Comparison of ENCODE assay signal across 1 cellular context in the genomic region with DNA sequence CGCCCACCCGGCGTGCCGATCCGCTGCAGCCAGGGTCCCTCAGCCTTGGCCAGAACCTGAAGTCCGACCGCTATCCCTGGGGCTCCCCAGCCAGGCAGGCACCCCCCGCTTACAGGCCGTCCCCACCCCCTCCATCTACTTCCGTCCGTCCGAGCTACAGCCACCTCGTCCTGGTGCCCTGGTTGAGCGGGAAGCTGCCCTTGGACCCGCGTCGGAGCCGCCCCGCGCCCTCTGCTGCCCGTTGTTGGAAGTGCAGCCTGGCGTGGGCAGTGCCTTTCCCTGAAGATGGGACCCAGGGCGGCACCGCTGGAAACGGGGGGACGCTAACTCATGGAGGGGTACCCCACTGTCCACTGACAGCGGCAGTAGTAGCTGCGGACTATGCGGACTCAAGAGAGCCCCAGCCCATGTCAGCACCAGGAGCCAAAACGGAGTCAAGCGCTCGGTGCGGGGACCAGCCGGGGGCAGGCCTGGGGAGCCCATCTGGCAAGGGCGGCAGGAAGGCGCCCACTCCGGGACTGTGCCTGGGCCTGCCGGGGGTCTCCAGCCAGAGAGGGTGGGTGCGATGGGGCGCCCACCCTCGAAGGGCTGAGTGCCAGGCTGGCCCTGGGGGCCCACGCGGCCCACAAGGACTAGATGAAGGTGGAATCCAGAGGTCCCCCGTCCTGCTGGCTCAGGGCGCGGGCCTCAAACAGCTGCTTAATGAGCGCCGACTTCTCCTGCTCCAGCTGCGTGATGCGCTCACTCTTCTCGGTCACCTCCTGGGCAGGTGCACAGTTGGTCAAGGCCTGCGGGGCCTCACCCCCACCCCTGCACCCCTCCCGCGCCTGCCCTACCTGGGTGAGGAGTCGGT.
TF ChIP-seq lines count a peak whose summit lies in the region.

No MANE protein-coding gene starts in this region.

TF ChIP-seq in HepG2, 621 proteins besides CTCF, POLR2A, EP300 and RAD21 (continued from another document and continues in another):
- TF ChIP-seq ZNF660 (CRISPR knock-in tag; IDR thresholded peaks at IDR 0.05; ENCODE audit: borderline replicate concordance, low read depth) (no peak), HNRNPUL1 (IDR thresholded peaks at IDR 0.05; ENCODE audit: low read depth, low read length) (no peak), JDP2 (CRISPR knock-in tag; IDR thresholded peaks at IDR 0.05; ENCODE audit: borderline replicate concordance) (no peak), ZFP82 (CRISPR knock-in tag; IDR thresholded peaks at IDR 0.05; ENCODE audit: borderline replicate concordance) (no peak), POLR2G (IDR thresholded peaks at IDR 0.05; ENCODE audit: low read depth, low read length) (no peak), NFE2 (CRISPR knock-in tag; IDR thresholded peaks at IDR 0.05) (no peak), NCOA2 (CRISPR knock-in tag; IDR thresholded peaks at IDR 0.05) (no peak), CCDC6 (CRISPR knock-in tag; IDR thresholded peaks at IDR 0.05) (no peak), ATAD3A (CRISPR knock-in tag; IDR thresholded peaks at IDR 0.05) (no peak), ZNF75D (CRISPR knock-in tag; IDR thresholded peaks at IDR 0.05; ENCODE audit: borderline replicate concordance) (no peak), CEBPG (CRISPR knock-in tag; IDR thresholded peaks at IDR 0.05) (no peak), ZNF350 (CRISPR knock-in tag; IDR thresholded peaks at IDR 0.05; ENCODE audit: borderline replicate concordance, low read depth) (peak; percentile 45; the same call in 1 of the 2 replicates), ZNF562 (CRISPR knock-in tag; IDR thresholded peaks at IDR 0.05; ENCODE audit: borderline replicate concordance) (no peak), ZIK1 (CRISPR knock-in tag; IDR thresholded peaks at IDR 0.05; ENCODE audit: borderline replicate concordance, low read depth) (no peak), ZNF207 (IDR thresholded peaks at IDR 0.05; ENCODE audit: borderline replicate concordance) (no peak), LCORL (IDR thresholded peaks at IDR 0.05) (no peak), LCORL (CRISPR knock-in tag; IDR thresholded peaks at IDR 0.05) (no peak; the same call in 1 of the 2 replicates), HDAC2 (CRISPR knock-in tag; IDR thresholded peaks at IDR 0.05) (peak; percentile 22; the same call in 1 of the 2 replicates), NR2F1 (CRISPR knock-in tag; IDR thresholded peaks at IDR 0.05) (no peak), MYNN (CRISPR knock-in tag; IDR thresholded peaks at IDR 0.05; ENCODE audit: low read depth) (no peak), ZNF44 (CRISPR knock-in tag; IDR thresholded peaks at IDR 0.05) (no peak), ZFP36 (IDR thresholded peaks at IDR 0.05; ENCODE audit: borderline replicate concordance, low read depth, low read length, partially characterized antibody) (no peak), CAMTA2 (CRISPR knock-in tag; IDR thresholded peaks at IDR 0.05; ENCODE audit: borderline replicate concordance) (no peak), KMT2A (CRISPR knock-in tag; IDR thresholded peaks at IDR 0.05) (no peak), ZNF101 (CRISPR knock-in tag; IDR thresholded peaks at IDR 0.05; ENCODE audit: borderline replicate concordance, low read depth) (no peak), ZNF605 (CRISPR knock-in tag; IDR thresholded peaks at IDR 0.05) (no peak), ADNP (CRISPR knock-in tag; IDR thresholded peaks at IDR 0.05) (no peak), NCOR1 (IDR thresholded peaks at IDR 0.05; ENCODE audit: borderline replicate concordance, low read length) (no peak)
- TF ChIP-seq, protein P1, sequence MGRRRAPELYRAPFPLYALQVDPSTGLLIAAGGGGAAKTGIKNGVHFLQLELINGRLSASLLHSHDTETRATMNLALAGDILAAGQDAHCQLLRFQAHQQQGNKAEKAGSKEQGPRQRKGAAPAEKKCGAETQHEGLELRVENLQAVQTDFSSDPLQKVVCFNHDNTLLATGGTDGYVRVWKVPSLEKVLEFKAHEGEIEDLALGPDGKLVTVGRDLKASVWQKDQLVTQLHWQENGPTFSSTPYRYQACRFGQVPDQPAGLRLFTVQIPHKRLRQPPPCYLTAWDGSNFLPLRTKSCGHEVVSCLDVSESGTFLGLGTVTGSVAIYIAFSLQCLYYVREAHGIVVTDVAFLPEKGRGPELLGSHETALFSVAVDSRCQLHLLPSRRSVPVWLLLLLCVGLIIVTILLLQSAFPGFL (CRISPR knock-in tag; IDR thresholded peaks at IDR 0.05): no peak
- TF ChIP-seq, protein P2, sequence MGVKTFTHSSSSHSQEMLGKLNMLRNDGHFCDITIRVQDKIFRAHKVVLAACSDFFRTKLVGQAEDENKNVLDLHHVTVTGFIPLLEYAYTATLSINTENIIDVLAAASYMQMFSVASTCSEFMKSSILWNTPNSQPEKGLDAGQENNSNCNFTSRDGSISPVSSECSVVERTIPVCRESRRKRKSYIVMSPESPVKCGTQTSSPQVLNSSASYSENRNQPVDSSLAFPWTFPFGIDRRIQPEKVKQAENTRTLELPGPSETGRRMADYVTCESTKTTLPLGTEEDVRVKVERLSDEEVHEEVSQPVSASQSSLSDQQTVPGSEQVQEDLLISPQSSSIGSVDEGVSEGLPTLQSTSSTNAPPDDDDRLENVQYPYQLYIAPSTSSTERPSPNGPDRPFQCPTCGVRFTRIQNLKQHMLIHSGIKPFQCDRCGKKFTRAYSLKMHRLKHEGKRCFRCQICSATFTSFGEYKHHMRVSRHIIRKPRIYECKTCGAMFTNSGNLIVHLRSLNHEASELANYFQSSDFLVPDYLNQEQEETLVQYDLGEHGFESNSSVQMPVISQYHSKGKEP (CRISPR knock-in tag; IDR thresholded peaks at IDR 0.05): no peak
- TF ChIP-seq, protein P3, sequence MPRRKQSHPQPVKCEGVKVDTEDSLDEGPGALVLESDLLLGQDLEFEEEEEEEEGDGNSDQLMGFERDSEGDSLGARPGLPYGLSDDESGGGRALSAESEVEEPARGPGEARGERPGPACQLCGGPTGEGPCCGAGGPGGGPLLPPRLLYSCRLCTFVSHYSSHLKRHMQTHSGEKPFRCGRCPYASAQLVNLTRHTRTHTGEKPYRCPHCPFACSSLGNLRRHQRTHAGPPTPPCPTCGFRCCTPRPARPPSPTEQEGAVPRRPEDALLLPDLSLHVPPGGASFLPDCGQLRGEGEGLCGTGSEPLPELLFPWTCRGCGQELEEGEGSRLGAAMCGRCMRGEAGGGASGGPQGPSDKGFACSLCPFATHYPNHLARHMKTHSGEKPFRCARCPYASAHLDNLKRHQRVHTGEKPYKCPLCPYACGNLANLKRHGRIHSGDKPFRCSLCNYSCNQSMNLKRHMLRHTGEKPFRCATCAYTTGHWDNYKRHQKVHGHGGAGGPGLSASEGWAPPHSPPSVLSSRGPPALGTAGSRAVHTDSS (CRISPR knock-in tag; conservative IDR thresholded peaks at IDR 0.05): no peak
- TF ChIP-seq, protein P4, sequence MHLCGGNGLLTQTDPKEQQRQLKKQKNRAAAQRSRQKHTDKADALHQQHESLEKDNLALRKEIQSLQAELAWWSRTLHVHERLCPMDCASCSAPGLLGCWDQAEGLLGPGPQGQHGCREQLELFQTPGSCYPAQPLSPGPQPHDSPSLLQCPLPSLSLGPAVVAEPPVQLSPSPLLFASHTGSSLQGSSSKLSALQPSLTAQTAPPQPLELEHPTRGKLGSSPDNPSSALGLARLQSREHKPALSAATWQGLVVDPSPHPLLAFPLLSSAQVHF (CRISPR knock-in tag; IDR thresholded peaks at IDR 0.05): no peak
- TF ChIP-seq, protein P5, sequence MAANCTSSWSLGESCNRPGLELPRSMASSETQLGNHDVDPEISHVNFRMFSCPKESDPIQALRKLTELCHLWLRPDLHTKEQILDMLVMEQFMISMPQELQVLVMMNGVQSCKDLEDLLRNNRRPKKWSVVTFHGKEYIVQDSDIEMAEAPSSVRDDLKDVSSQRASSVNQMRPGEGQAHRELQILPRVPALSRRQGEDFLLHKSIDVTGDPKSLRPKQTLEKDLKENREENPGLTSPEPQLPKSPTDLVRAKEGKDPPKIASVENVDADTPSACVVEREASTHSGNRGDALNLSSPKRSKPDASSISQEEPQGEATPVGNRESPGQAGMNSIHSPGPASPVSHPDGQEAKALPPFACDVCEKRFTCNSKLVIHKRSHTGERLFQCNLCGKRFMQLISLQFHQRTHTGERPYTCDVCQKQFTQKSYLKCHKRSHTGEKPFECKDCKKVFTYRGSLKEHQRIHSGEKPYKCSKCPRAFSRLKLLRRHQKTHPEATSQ (CRISPR knock-in tag; IDR thresholded peaks at IDR 0.05; ENCODE audit: borderline replicate concordance): no peak
- TF ChIP-seq, protein P6, sequence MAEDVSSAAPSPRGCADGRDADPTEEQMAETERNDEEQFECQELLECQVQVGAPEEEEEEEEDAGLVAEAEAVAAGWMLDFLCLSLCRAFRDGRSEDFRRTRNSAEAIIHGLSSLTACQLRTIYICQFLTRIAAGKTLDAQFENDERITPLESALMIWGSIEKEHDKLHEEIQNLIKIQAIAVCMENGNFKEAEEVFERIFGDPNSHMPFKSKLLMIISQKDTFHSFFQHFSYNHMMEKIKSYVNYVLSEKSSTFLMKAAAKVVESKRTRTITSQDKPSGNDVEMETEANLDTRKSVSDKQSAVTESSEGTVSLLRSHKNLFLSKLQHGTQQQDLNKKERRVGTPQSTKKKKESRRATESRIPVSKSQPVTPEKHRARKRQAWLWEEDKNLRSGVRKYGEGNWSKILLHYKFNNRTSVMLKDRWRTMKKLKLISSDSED (CRISPR knock-in tag; IDR thresholded peaks at IDR 0.05): no peak
- TF ChIP-seq, protein P7, sequence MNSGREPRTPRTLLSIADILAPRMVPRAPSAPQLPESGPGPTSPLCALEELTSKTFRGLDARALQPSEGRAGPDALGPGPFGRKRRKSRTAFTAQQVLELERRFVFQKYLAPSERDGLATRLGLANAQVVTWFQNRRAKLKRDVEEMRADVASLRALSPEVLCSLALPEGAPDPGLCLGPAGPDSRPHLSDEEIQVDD (CRISPR knock-in tag; IDR thresholded peaks at IDR 0.05; ENCODE audit: borderline replicate concordance): peak; percentile 25; the same call in 1 of the 2 replicates
- TF ChIP-seq, protein P8, sequence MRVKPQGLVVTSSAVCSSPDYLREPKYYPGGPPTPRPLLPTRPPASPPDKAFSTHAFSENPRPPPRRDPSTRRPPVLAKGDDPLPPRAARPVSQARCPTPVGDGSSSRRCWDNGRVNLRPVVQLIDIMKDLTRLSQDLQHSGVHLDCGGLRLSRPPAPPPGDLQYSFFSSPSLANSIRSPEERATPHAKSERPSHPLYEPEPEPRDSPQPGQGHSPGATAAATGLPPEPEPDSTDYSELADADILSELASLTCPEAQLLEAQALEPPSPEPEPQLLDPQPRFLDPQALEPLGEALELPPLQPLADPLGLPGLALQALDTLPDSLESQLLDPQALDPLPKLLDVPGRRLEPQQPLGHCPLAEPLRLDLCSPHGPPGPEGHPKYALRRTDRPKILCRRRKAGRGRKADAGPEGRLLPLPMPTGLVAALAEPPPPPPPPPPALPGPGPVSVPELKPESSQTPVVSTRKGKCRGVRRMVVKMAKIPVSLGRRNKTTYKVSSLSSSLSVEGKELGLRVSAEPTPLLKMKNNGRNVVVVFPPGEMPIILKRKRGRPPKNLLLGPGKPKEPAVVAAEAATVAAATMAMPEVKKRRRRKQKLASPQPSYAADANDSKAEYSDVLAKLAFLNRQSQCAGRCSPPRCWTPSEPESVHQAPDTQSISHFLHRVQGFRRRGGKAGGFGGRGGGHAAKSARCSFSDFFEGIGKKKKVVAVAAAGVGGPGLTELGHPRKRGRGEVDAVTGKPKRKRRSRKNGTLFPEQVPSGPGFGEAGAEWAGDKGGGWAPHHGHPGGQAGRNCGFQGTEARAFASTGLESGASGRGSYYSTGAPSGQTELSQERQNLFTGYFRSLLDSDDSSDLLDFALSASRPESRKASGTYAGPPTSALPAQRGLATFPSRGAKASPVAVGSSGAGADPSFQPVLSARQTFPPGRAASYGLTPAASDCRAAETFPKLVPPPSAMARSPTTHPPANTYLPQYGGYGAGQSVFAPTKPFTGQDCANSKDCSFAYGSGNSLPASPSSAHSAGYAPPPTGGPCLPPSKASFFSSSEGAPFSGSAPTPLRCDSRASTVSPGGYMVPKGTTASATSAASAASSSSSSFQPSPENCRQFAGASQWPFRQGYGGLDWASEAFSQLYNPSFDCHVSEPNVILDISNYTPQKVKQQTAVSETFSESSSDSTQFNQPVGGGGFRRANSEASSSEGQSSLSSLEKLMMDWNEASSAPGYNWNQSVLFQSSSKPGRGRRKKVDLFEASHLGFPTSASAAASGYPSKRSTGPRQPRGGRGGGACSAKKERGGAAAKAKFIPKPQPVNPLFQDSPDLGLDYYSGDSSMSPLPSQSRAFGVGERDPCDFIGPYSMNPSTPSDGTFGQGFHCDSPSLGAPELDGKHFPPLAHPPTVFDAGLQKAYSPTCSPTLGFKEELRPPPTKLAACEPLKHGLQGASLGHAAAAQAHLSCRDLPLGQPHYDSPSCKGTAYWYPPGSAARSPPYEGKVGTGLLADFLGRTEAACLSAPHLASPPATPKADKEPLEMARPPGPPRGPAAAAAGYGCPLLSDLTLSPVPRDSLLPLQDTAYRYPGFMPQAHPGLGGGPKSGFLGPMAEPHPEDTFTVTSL (CRISPR knock-in tag; IDR thresholded peaks at IDR 0.05; ENCODE audit: borderline replicate concordance): no peak
- TF ChIP-seq, protein P9, sequence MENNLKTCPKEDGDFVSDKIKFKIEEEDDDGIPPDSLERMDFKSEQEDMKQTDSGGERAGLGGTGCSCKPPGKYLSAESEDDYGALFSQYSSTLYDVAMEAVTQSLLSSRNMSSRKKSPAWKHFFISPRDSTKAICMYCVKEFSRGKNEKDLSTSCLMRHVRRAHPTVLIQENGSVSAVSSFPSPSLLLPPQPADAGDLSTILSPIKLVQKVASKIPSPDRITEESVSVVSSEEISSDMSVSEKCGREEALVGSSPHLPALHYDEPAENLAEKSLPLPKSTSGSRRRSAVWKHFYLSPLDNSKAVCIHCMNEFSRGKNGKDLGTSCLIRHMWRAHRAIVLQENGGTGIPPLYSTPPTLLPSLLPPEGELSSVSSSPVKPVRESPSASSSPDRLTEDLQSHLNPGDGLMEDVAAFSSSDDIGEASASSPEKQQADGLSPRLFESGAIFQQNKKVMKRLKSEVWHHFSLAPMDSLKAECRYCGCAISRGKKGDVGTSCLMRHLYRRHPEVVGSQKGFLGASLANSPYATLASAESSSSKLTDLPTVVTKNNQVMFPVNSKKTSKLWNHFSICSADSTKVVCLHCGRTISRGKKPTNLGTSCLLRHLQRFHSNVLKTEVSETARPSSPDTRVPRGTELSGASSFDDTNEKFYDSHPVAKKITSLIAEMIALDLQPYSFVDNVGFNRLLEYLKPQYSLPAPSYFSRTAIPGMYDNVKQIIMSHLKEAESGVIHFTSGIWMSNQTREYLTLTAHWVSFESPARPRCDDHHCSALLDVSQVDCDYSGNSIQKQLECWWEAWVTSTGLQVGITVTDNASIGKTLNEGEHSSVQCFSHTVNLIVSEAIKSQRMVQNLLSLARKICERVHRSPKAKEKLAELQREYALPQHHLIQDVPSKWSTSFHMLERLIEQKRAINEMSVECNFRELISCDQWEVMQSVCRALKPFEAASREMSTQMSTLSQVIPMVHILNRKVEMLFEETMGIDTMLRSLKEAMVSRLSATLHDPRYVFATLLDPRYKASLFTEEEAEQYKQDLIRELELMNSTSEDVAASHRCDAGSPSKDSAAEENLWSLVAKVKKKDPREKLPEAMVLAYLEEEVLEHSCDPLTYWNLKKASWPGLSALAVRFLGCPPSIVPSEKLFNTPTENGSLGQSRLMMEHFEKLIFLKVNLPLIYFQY (CRISPR knock-in tag; IDR thresholded peaks at IDR 0.05; ENCODE audit: borderline replicate concordance): no peak
- TF ChIP-seq, protein P10, sequence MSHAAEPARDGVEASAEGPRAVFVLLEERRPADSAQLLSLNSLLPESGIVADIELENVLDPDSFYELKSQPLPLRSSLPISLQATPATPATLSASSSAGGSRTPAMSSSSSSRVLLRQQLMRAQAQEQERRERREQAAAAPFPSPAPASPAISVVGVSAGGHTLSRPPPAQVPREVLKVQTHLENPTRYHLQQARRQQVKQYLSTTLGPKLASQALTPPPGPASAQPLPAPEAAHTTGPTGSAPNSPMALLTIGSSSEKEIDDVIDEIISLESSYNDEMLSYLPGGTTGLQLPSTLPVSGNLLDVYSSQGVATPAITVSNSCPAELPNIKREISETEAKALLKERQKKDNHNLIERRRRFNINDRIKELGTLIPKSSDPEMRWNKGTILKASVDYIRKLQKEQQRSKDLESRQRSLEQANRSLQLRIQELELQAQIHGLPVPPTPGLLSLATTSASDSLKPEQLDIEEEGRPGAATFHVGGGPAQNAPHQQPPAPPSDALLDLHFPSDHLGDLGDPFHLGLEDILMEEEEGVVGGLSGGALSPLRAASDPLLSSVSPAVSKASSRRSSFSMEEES (CRISPR knock-in tag; IDR thresholded peaks at IDR 0.05): no peak
